Comparison of ENCODE assay signal across 20 cellular contexts in the genomic region with DNA sequence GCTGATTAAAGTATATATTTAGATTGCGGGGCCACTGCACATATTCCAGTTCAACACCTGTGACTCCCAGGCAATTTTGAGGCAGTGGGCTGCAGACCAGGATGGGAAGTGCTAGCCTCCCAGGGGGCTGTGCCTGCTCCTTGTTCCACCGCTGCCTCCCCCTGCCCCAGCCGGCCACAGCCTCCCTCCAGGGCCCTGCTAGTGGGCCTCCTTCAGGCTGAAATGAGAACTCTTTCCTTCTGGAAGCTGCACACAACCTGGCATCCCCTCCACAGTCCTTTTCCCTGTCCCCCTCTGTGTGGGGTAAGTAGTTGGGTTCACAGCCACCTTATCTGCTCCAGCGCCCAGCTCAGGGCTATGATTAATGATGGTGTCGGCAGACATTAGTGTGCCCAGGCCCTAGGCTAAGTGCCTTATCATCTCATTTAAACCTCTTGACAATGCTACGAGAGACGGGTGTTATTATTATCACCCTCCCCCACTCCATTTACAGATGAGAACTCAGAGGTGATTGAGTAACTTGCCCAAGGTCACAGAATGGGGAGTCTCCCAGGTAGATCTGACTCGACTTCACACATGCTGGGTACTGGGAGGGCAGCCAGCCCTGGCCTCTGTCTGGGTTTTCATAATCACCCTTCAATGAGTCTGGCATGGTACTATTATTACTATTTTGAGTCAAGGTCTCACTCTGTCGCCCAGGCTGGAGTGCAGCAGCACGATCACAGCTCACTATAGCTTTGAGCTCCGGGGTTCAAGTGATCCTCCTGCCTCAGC. TPM values are rescaled to one million over a fixed set of nuclear protein-coding genes. Genes with fewer than 3 reads are reported as not detected.
DNase-seq lines count a peak whose midpoint lies in the region; ATAC-seq and TF ChIP-seq lines count a peak whose summit lies in the region.
"Had no signal": no experiment of that assay in that cellular context is flagged by ENCODE, and none has a peak within 500 bp of the region (broad histone marks: within the 10 kb centered on the region; RNA-seq: fewer than 3 reads in every experiment).

No MANE protein-coding gene starts in this region.

- H3K4me3 Mint-ChIP-seq in activated CD4-positive, alpha-beta T cell treated with anti-CD3 and anti-CD28 coated beads, Interleukin-2, amount 10 ng/mL, durations not matched to agents 7 days and 5 days, result no peak overlapping the region
- H3K4me3 Mint-ChIP-seq in WTC11, result no peak overlapping the region
- H3K4me3 Mint-ChIP-seq: naive B cell; stimulated activated memory B cell treated with anti-CD40 and anti-IgM and Interleukin-4, amounts not matched to agents 10 μg/mL and 1 μg/mL and 100 μg/mL, for 72 hours; T-helper 1 cell treated with Interleukin-12 subunit alpha and Interleukin-12 subunit beta and Interleukin-4 antibody, amounts not matched to agents 30 μg/mL and 1 μg/mL, for 36 hours had no signal

- H3K9me3 ChIP-seq in left ventricle myocardium inferior (replicated peaks) (no peaks in the 10 kb centered on the region), smooth muscle cell (replicated peaks; ENCODE audit: low read depth) (no peaks in the 10 kb centered on the region)

- no peaks in the 10 kb centered on the region for H3K79me2 ChIP-seq in smooth muscle cell (ENCODE audit: low read depth)

- intact Hi-C loops in left ventricle myocardium inferior (cut with micrococcal nuclease), result no loop called here

- peak; percentile 43; the same call in 1 of the 2 replicates for ATAC-seq in WTC11
- ATAC-seq in HG02623 (IDR thresholded peaks at IDR 0.05; ENCODE audit: unreplicated experiment), result no peak
- ATAC-seq: stimulated activated memory B cell treated with anti-CD40 and anti-IgM and Interleukin-4, amounts not matched to agents 10 μg/mL and 1 μg/mL and 100 μg/mL, for 72 hours had no signal

- H3K9me3 Mint-ChIP-seq in activated CD4-positive, alpha-beta T cell treated with anti-CD3 and anti-CD28 coated beads, Interleukin-2, amount 10 ng/mL, durations not matched to agents 7 days and 5 days, result no peaks in the 10 kb centered on the region
- H3K9me3 Mint-ChIP-seq in WTC11, result no peaks in the 10 kb centered on the region
- H3K9me3 Mint-ChIP-seq: naive B cell; stimulated activated memory B cell treated with anti-CD40 and anti-IgM and Interleukin-4, amounts not matched to agents 10 μg/mL and 1 μg/mL and 100 μg/mL, for 72 hours; T-helper 1 cell treated with Interleukin-12 subunit alpha and Interleukin-12 subunit beta and Interleukin-4 antibody, amounts not matched to agents 30 μg/mL and 1 μg/mL, for 36 hours had no signal

- WGBS in smooth muscle cell (ENCODE audit: low lambda C conversion rate), result 64% methylated on average over 11 of the region's 11 CpGs

- H3K36me3 ChIP-seq in left ventricle myocardium inferior, result no peaks in the 10 kb centered on the region
- no peaks in the 10 kb centered on the region for H3K36me3 ChIP-seq in smooth muscle cell (ENCODE audit: low read depth)

- H3K4me2 ChIP-seq in smooth muscle cell, result no peak overlapping the region

- no peak overlapping the region for H3K9ac ChIP-seq in smooth muscle cell (ENCODE audit: low read depth)

- H2AFZ ChIP-seq in smooth muscle cell (ENCODE audit: low read depth), result no peak overlapping the region

- CTCF ChIA-PET in activated CD4-positive, alpha-beta T cell treated with anti-CD3 and anti-CD28 coated beads, Interleukin-2, amount 10 ng/mL, durations not matched to agents 7 days and 5 days (lab: Charles Lee), result interaction anchor here (0.9 kb wide), 1 partner anchor 10 kb away, joined by 4 read pairs; no protein-coding TSS in a partner anchor
- CTCF ChIA-PET in WTC11 (lab: Charles Lee), result interaction anchor here (1.0 kb wide), 1 partner anchor 9 kb away, joined by 6 read pairs; no protein-coding TSS in a partner anchor
- CTCF ChIA-PET in GM10248 (lab: Yijun Ruan, JAX), result interaction anchor here (1.4 to 6.1 kb wide), 2 partner anchors 10 to 78 kb away, joined by 3 to 21 read pairs; no protein-coding TSS in a partner anchor

- H4K20me1 ChIP-seq in smooth muscle cell (ENCODE audit: low read depth), result no peaks in the 10 kb centered on the region

- peaks cover 2% of the 10 kb centered on the region for H3K27me3 Mint-ChIP-seq in activated CD4-positive, alpha-beta T cell treated with anti-CD3 and anti-CD28 coated beads, Interleukin-2, amount 10 ng/mL, durations not matched to agents 7 days and 5 days
- H3K27me3 Mint-ChIP-seq in WTC11 (ENCODE audit: low read depth), result no peaks in the 10 kb centered on the region

- peak overlapping the region; percentile 90 for H3K27ac Mint-ChIP-seq in activated CD4-positive, alpha-beta T cell treated with anti-CD3 and anti-CD28 coated beads, Interleukin-2, amount 10 ng/mL, durations not matched to agents 7 days and 5 days
- H3K27ac Mint-ChIP-seq in WTC11, result no peak overlapping the region
- H3K27ac Mint-ChIP-seq: naive B cell; stimulated activated memory B cell treated with anti-CD40 and anti-IgM and Interleukin-4, amounts not matched to agents 10 μg/mL and 1 μg/mL and 100 μg/mL, for 72 hours; T-helper 1 cell treated with Interleukin-12 subunit alpha and Interleukin-12 subunit beta and Interleukin-4 antibody, amounts not matched to agents 30 μg/mL and 1 μg/mL, for 36 hours had no signal

- peaks cover 35% of the 10 kb centered on the region for H3K4me1 ChIP-seq in left ventricle myocardium inferior
- peaks cover 8% of the 10 kb centered on the region for H3K4me1 ChIP-seq in smooth muscle cell (ENCODE audit: low read depth)

- POLR2A ChIA-PET in activated CD4-positive, alpha-beta T cell treated with anti-CD3 and anti-CD28 coated beads, Interleukin-2, amount 10 ng/mL, durations not matched to agents 7 days and 5 days (lab: Charles Lee), result no interaction called here
- POLR2A ChIA-PET in WTC11 (lab: Charles Lee), result no interaction called here
- POLR2A ChIA-PET in GM10248 (lab: Yijun Ruan, JAX), result no interaction called here

- no peaks in the 10 kb centered on the region for H3F3A ChIP-seq in smooth muscle cell (ENCODE audit: low read depth)

- no peak for DNase-seq in activated CD4-positive, alpha-beta T cell treated with anti-CD3 and anti-CD28 coated beads, Interleukin-2, amount 10 ng/mL, durations not matched to agents 7 days and 5 days
- DNase-seq in activated CD4-positive, alpha-beta T cell treated with anti-CD3 and anti-CD28 coated beads, Interleukin-2, amount 50 U/mL, for 4 hours, result no peak
- no peak for DNase-seq in WTC11 (ENCODE audit: low spot score)
- peak; percentile 44 for DNase-seq in left ventricle myocardium inferior
- DNase-seq in retinal pigment epithelial cell (ENCODE audit: low read depth), result no peak
- no peak for DNase-seq in smooth muscle cell (lab: John Stamatoyannopoulos, UW; ENCODE audit: unreplicated experiment)
- DNase-seq in GM10248 (ENCODE audit: extremely low spot score), result no peak
- DNase-seq: activated CD8-positive, alpha-beta memory T cell treated with anti-CD3 and anti-CD28 coated beads, Interleukin-2, amount 10 ng/mL, durations not matched to agents 7 days and 5 days; activated gamma-delta T cell treated with Interleukin-2 at 50 U/mL for 16 hours; C1 segment of cervical spinal cord; Kasumi-1; mammary epithelial cell; naive B cell; RPMI8226; trophoblast cell had no signal

- H3K27ac ChIP-seq in left ventricle myocardium inferior (replicated peaks), result peak overlapping the region; percentile 45
- H3K27ac ChIP-seq in smooth muscle cell (ENCODE audit: low read depth), result no peak overlapping the region

- no peaks in the 10 kb centered on the region for H3K36me3 Mint-ChIP-seq in activated CD4-positive, alpha-beta T cell treated with anti-CD3 and anti-CD28 coated beads, Interleukin-2, amount 10 ng/mL, durations not matched to agents 7 days and 5 days (ENCODE audit: low read depth)
- no peaks in the 10 kb centered on the region for H3K36me3 Mint-ChIP-seq in WTC11
- H3K36me3 Mint-ChIP-seq: activated CD8-positive, alpha-beta memory T cell treated with anti-CD3 and anti-CD28 coated beads, Interleukin-2, amount 10 ng/mL, durations not matched to agents 7 days and 5 days; naive B cell; stimulated activated memory B cell treated with anti-CD40 and anti-IgM and Interleukin-4, amounts not matched to agents 10 μg/mL and 1 μg/mL and 100 μg/mL, for 72 hours had no signal

- H3K4me1 Mint-ChIP-seq in activated CD4-positive, alpha-beta T cell treated with anti-CD3 and anti-CD28 coated beads, Interleukin-2, amount 10 ng/mL, durations not matched to agents 7 days and 5 days, result peaks cover 26% of the 10 kb centered on the region
- H3K4me1 Mint-ChIP-seq in WTC11, result peaks cover 22% of the 10 kb centered on the region
- H3K4me1 Mint-ChIP-seq: naive B cell had no signal

- no peak for TF ChIP-seq CTCF in WTC11 (IDR thresholded peaks at IDR 0.05)
- no peak for TF ChIP-seq CTCF in left ventricle myocardium inferior (IDR thresholded peaks at IDR 0.05; ENCODE audit: borderline replicate concordance)
- TF ChIP-seq CTCF in retinal pigment epithelial cell (conservative IDR thresholded peaks at IDR 0.05; ENCODE audit: low read depth, low read length), result peak; percentile 8
- TF ChIP-seq CTCF in smooth muscle cell (IDR thresholded peaks at IDR 0.05; ENCODE audit: borderline replicate concordance, insufficient read depth, poor library complexity, severe bottlenecking), result no peak
- no peak for TF ChIP-seq CTCF in GM10248 (IDR thresholded peaks at IDR 0.05; ENCODE audit: control extremely low read depth, extremely low read depth, low read depth, missing control alignments)

- H3K27me3 ChIP-seq in left ventricle myocardium inferior (ENCODE audit: low read depth), result no peaks in the 10 kb centered on the region
- H3K27me3 ChIP-seq in smooth muscle cell (ENCODE audit: low read depth), result peaks cover 13% of the 10 kb centered on the region

- H3K4me3 ChIP-seq in left ventricle myocardium inferior, result no peak overlapping the region
- no peak overlapping the region for H3K4me3 ChIP-seq in retinal pigment epithelial cell (ENCODE audit: low read length)
- H3K4me3 ChIP-seq in smooth muscle cell, result no peak overlapping the region

RNA-seq across cellular contexts. Expression of gene SFRP5, which starts 10.8 kb away (rescaled TPM):
- not detected for total RNA-seq in activated CD4-positive, alpha-beta T cell treated with anti-CD3 and anti-CD28 coated beads, Interleukin-2, amount 10 ng/mL, durations not matched to agents 7 days and 5 days
- total RNA-seq in WTC11 (2021), result 2.4 to 3.5 TPM (median 3.1 TPM) in 3 replicates
- total RNA-seq in left ventricle myocardium inferior, result 8.7 TPM
- not detected in 2 replicates for total RNA-seq in smooth muscle cell
- 0.11 and 0.12 TPM in 2 replicates for polyA plus RNA-seq in smooth muscle cell
- total RNA-seq: A172; activated CD8-positive, alpha-beta memory T cell treated with anti-CD3 and anti-CD28 coated beads, Interleukin-2, amount 10 ng/mL, durations not matched to agents 7 days and 5 days; HT-29; mammary epithelial cell had no signal
- polyA plus RNA-seq: mammary epithelial cell had no signal

RNA-seq across cellular contexts. Expression of gene ZFYVE27, which starts 45.7 kb away (rescaled TPM):
- total RNA-seq in activated CD4-positive, alpha-beta T cell treated with anti-CD3 and anti-CD28 coated beads, Interleukin-2, amount 10 ng/mL, durations not matched to agents 7 days and 5 days, result 10 to 100 TPM; 23.9 to 31.9 TPM
- 23.2 to 26.9 TPM (median 26.0 TPM) in 3 replicates for total RNA-seq in WTC11 (2021)
- 13.2 TPM for total RNA-seq in left ventricle myocardium inferior
- total RNA-seq in smooth muscle cell, result 7.0 and 9.7 TPM in 2 replicates
- polyA plus RNA-seq in smooth muscle cell, result 11.4 and 14.0 TPM in 2 replicates
